In genomic region chr7:149020483-149020882, GRCh38 we compare ENCODE assay signal across 26 cellular contexts. TPM values are rescaled to one million over a fixed set of nuclear protein-coding genes. Genes with fewer than 3 reads are reported as not detected.
A peak's percentile ranks its signal among the peaks of the same experiment; 100 is the strongest.
DNase-seq lines count a peak whose midpoint lies in the region; ATAC-seq, FAIRE-seq and TF ChIP-seq lines count a peak whose summit lies in the region.
"Had no signal": no experiment of that assay in that cellular context is flagged by ENCODE, and none has a peak within 500 bp of the region (broad histone marks: within the 10 kb centered on the region; RNA-seq: fewer than 3 reads in every experiment).

No MANE protein-coding gene starts in this region.

- H3K4me3 Mint-ChIP-seq in natural killer cell (no peak overlapping the region), astrocyte (ENCODE audit: unreplicated experiment) (no peak overlapping the region)
- H3K4me3 Mint-ChIP-seq in natural killer cell treated with Interleukin-12 subunit alpha and Interleukin-12 subunit beta and Interleukin-15 and Interleukin-18, amount 100 ng/mL, for 72 hours: no peak overlapping the region
- H3K4me3 Mint-ChIP-seq: T-helper 1 cell treated with Interleukin-12 subunit alpha and Interleukin-12 subunit beta and Interleukin-4 antibody, amounts not matched to agents 30 μg/mL and 1 μg/mL, for 36 hours; type B pancreatic cell had no signal

- peaks cover 63% of the 10 kb centered on the region for H3K79me2 ChIP-seq in astrocyte (ENCODE audit: insufficient read depth, low read length)

- H3K4me1 ChIP-seq in astrocyte (ENCODE audit: insufficient read depth, low read length) (no peaks in the 10 kb centered on the region), psoas muscle (no peaks in the 10 kb centered on the region), sigmoid colon (no peaks in the 10 kb centered on the region)
- H3K4me1 ChIP-seq: HAP-1 had no signal

- H3K27ac Mint-ChIP-seq in natural killer cell (peak overlapping the region; percentile 12 to 16), astrocyte (ENCODE audit: unreplicated experiment) (peak overlapping the region; percentile 3)
- peak overlapping the region in 1 of 2 donors; percentile 64 for H3K27ac Mint-ChIP-seq in natural killer cell treated with Interleukin-12 subunit alpha and Interleukin-12 subunit beta and Interleukin-15 and Interleukin-18, amount 100 ng/mL, for 72 hours
- H3K27ac Mint-ChIP-seq: T-helper 1 cell treated with Interleukin-12 subunit alpha and Interleukin-12 subunit beta and Interleukin-4 antibody, amounts not matched to agents 30 μg/mL and 1 μg/mL, for 36 hours; type B pancreatic cell had no signal

- TF ChIP-seq POLR2A in sigmoid colon (IDR thresholded peaks at IDR 0.05): no peak

- H3K9me3 ChIP-seq in astrocyte (ENCODE audit: insufficient read depth, low read depth, low read length): no peaks in the 10 kb centered on the region
- H3K9me3 ChIP-seq in psoas muscle: no peaks in the 10 kb centered on the region
- H3K9me3 ChIP-seq in sigmoid colon: no peaks in the 10 kb centered on the region
- H3K9me3 ChIP-seq: HAP-1, MG63, stomach had no signal

- no peaks in the 10 kb centered on the region for H3K36me3 Mint-ChIP-seq in natural killer cell
- H3K36me3 Mint-ChIP-seq in natural killer cell treated with Interleukin-12 subunit alpha and Interleukin-12 subunit beta and Interleukin-15 and Interleukin-18, amount 100 ng/mL, for 72 hours: peaks cover 38% of the 10 kb centered on the region
- peaks cover 10% of the 10 kb centered on the region for H3K36me3 Mint-ChIP-seq in astrocyte (ENCODE audit: low read depth, unreplicated experiment)

- no peak overlapping the region for H2AFZ ChIP-seq in astrocyte (ENCODE audit: low read depth, low read length)

- TF ChIP-seq CTCF in natural killer cell (IDR thresholded peaks at IDR 0.05) (no peak), astrocyte (IDR thresholded peaks at IDR 0.05; ENCODE audit: insufficient read depth, low read depth, low read length) (no peak), psoas muscle (IDR thresholded peaks at IDR 0.05) (no peak), sigmoid colon (IDR thresholded peaks at IDR 0.05) (no peak)

- DNase-seq in natural killer cell (no peak), astrocyte (ENCODE audit: low read depth) (no peak), medulla oblongata (ENCODE audit: extremely low spot score) (peak; percentile 71), psoas muscle (no peak), sigmoid colon (no peak)
- no peak for DNase-seq in natural killer cell treated with Interleukin-12 subunit alpha and Interleukin-12 subunit beta and Interleukin-15 and Interleukin-18, amount 100 ng/mL, for 72 hours (ENCODE audit: low spot score)
- DNase-seq: activated CD4-positive, alpha-beta T cell treated with anti-CD3 and anti-CD28 coated beads for 48 hours; activated gamma-delta T cell; amniotic stem cell; left ventricle myocardium superior; MG63; NCI-H1436 treated with DMSO at 0.1 percent for 48 hours; NCI-H524; NK-92 treated with Interleukin-12 subunit alpha and Interleukin-12 subunit beta, amount 100 ng/mL, for 24 hours; stimulated activated CD4-positive, alpha-beta T cell treated with anti-CD3 and anti-CD28 coated beads, Interleukin-4, amount 100 ng/mL, for 1 hour; stomach had no signal

- no peak for FAIRE-seq in astrocyte (lab: Jason Lieb, UNC)
- FAIRE-seq: endothelial cell of umbilical vein had no signal

- peaks cover 70% of the 10 kb centered on the region for H4K20me1 ChIP-seq in astrocyte (ENCODE audit: insufficient read depth, low read length)

- H3K4me1 Mint-ChIP-seq in natural killer cell (peaks cover 14 to 37% of the 10 kb centered on the region in 2 donors), astrocyte (ENCODE audit: low read depth, unreplicated experiment) (peaks cover 22% of the 10 kb centered on the region)
- H3K4me1 Mint-ChIP-seq in natural killer cell treated with Interleukin-12 subunit alpha and Interleukin-12 subunit beta and Interleukin-15 and Interleukin-18, amount 100 ng/mL, for 72 hours (ENCODE audit: low read depth in 2 of 2): peaks cover 20 to 27% of the 10 kb centered on the region in 2 donors

- H3K36me3 ChIP-seq in astrocyte (ENCODE audit: insufficient read depth, low read length): peaks cover 30% of the 10 kb centered on the region
- H3K36me3 ChIP-seq in psoas muscle (ENCODE audit: insufficient read depth in 1 of 2, low read depth in 1 of 2): peaks cover 7 to 36% of the 10 kb centered on the region in 2 donors
- peaks cover 0 to 45% (median 14%) of the 10 kb centered on the region in 4 donors for H3K36me3 ChIP-seq in sigmoid colon

- no peaks in the 10 kb centered on the region for H3K9me3 Mint-ChIP-seq in natural killer cell
- H3K9me3 Mint-ChIP-seq in natural killer cell treated with Interleukin-12 subunit alpha and Interleukin-12 subunit beta and Interleukin-15 and Interleukin-18, amount 100 ng/mL, for 72 hours: no peaks in the 10 kb centered on the region
- no peaks in the 10 kb centered on the region for H3K9me3 Mint-ChIP-seq in astrocyte (ENCODE audit: unreplicated experiment)
- H3K9me3 Mint-ChIP-seq: IgD-negative memory B cell; T-helper 1 cell treated with Interleukin-12 subunit alpha and Interleukin-12 subunit beta and Interleukin-4 antibody, amounts not matched to agents 30 μg/mL and 1 μg/mL, for 36 hours; type B pancreatic cell had no signal

- no peaks in the 10 kb centered on the region for H3K27me3 ChIP-seq in astrocyte (ENCODE audit: insufficient read depth, low read length)
- no peaks in the 10 kb centered on the region for H3K27me3 ChIP-seq in psoas muscle (ENCODE audit: insufficient read depth in 3 of 3, low read length in 2 of 3)
- no peaks in the 10 kb centered on the region for H3K27me3 ChIP-seq in sigmoid colon
- H3K27me3 ChIP-seq: cardiac muscle cell, MG63, stomach had no signal

- no peak for ATAC-seq in natural killer cell
- no peak for ATAC-seq in natural killer cell treated with Interleukin-12 subunit alpha and Interleukin-12 subunit beta and Interleukin-15 and Interleukin-18, amount 100 ng/mL, for 72 hours
- ATAC-seq in GM18519 (IDR thresholded peaks at IDR 0.05; ENCODE audit: low FRiP score, unreplicated experiment): no peak
- ATAC-seq in psoas muscle: no peak
- no peak for ATAC-seq in GM18909 (IDR thresholded peaks at IDR 0.05; ENCODE audit: poor library complexity, unreplicated experiment)
- ATAC-seq: left ventricle myocardium superior, Panc1 had no signal

- H3K4me3 ChIP-seq in astrocyte (ENCODE audit: insufficient read depth, low read depth, low read length) (no peak overlapping the region), psoas muscle (no peak overlapping the region), sigmoid colon (no peak overlapping the region)
- H3K4me3 ChIP-seq: cardiac muscle cell, HAP-1, MG63, stomach had no signal

- 88 to 90% (median 89%) methylated on average over 11 of the region's 11 CpGs for WGBS in psoas muscle, 3 donors
- 93 to 94% methylated on average over 11 of the region's 11 CpGs for WGBS in sigmoid colon, 2 donors

- intact Hi-C loops in natural killer cell (cut with micrococcal nuclease): no loop called here
- intact Hi-C loops in psoas muscle (cut with DNase I): loop anchor here in 1 of 2 donors (10.0 kb wide), 1 partner anchor 264 kb away; no protein-coding TSS in a partner anchor
- intact Hi-C loops in sigmoid colon (cut with DNase I): no loop called here

- H3K4me2 ChIP-seq in astrocyte (ENCODE audit: low read length): no peak overlapping the region

- no peak overlapping the region for H3K27ac ChIP-seq in astrocyte (ENCODE audit: low read depth, low read length)
- H3K27ac ChIP-seq in psoas muscle: no peak overlapping the region
- no peak overlapping the region for H3K27ac ChIP-seq in sigmoid colon
- H3K27ac ChIP-seq: C4-2B, cardiac muscle cell, stomach had no signal

- H3K9ac ChIP-seq in astrocyte (ENCODE audit: low read length): no peak overlapping the region

- H3K27me3 Mint-ChIP-seq in natural killer cell (ENCODE audit: low read depth in 2 of 2) (no peaks in the 10 kb centered on the region), astrocyte (ENCODE audit: low read depth, unreplicated experiment) (no peaks in the 10 kb centered on the region)
- no peaks in the 10 kb centered on the region for H3K27me3 Mint-ChIP-seq in natural killer cell treated with Interleukin-12 subunit alpha and Interleukin-12 subunit beta and Interleukin-15 and Interleukin-18, amount 100 ng/mL, for 72 hours
- H3K27me3 Mint-ChIP-seq: IgD-negative memory B cell, type B pancreatic cell had no signal

- TF ChIP-seq EP300 in sigmoid colon (IDR thresholded peaks at IDR 0.05): no peak

RNA-seq across cellular contexts. Expression of gene PDIA4, which starts 7.8 kb away (rescaled TPM):
- 10 to 100 TPM; 54.0 to 82.0 (median 62.7) TPM for total RNA-seq in natural killer cell
- 100 to 1,000 TPM; 141 to 159 TPM for total RNA-seq in natural killer cell treated with Interleukin-12 subunit alpha and Interleukin-12 subunit beta and Interleukin-15 and Interleukin-18, amount 100 ng/mL, for 72 hours
- 266 and 284 TPM in 2 replicates for total RNA-seq in astrocyte
- 10 to 100 TPM; 11.3 to 17.5 (median 13.8) TPM for total RNA-seq in psoas muscle
- 10 to 100 TPM in 2 of 3 donors, 1 to 10 TPM in 1; 9.8 to 29.2 (median 14.5) TPM for polyA plus RNA-seq in psoas muscle
- 10 to 100 TPM; 34.3 to 47.4 (median 39.7) TPM for total RNA-seq in sigmoid colon
- polyA plus RNA-seq in sigmoid colon: 100 to 1,000 TPM in 1 of 3 donors, 10 to 100 TPM in 2; 11.4 to 183 (median 40.9) TPM
